9 cellular contexts compared by ENCODE assay signal in genomic region chr22:36757608-36758220, GRCh38. TPM values are rescaled to one million over a fixed set of nuclear protein-coding genes. Genes with fewer than 3 reads are reported as not detected.
DNase-seq lines count a peak whose midpoint lies in the region; ATAC-seq, FAIRE-seq and TF ChIP-seq lines count a peak whose summit lies in the region.
"Had no signal": no experiment of that assay in that cellular context is flagged by ENCODE, and none has a peak within 500 bp of the region (broad histone marks: within the 10 kb centered on the region; RNA-seq: fewer than 3 reads in every experiment).

No MANE protein-coding gene starts in this region.

- H3K4me3 Mint-ChIP-seq in activated CD4-positive, alpha-beta memory T cell treated with anti-CD3 and anti-CD28 coated beads, Interleukin-2, amount 10 ng/mL, durations not matched to agents 7 days and 5 days = no peak overlapping the region

- no peak overlapping the region for H3K27ac Mint-ChIP-seq in activated CD4-positive, alpha-beta memory T cell treated with anti-CD3 and anti-CD28 coated beads, Interleukin-2, amount 10 ng/mL, durations not matched to agents 7 days and 5 days

- no peaks in the 10 kb centered on the region for H3K36me3 Mint-ChIP-seq in activated CD4-positive, alpha-beta memory T cell treated with anti-CD3 and anti-CD28 coated beads, Interleukin-2, amount 10 ng/mL, durations not matched to agents 7 days and 5 days (ENCODE audit: low read depth)

- no peaks in the 10 kb centered on the region for H3K4me1 Mint-ChIP-seq in activated CD4-positive, alpha-beta memory T cell treated with anti-CD3 and anti-CD28 coated beads, Interleukin-2, amount 10 ng/mL, durations not matched to agents 7 days and 5 days

- CTCF ChIA-PET in activated CD4-positive, alpha-beta memory T cell treated with anti-CD3 and anti-CD28 coated beads, Interleukin-2, amount 10 ng/mL, durations not matched to agents 7 days and 5 days (lab: Charles Lee) = interaction anchor here (0.6 to 4.2 kb wide), 15 partner anchors 11 to 222 kb away, joined by 3 to 44 read pairs (median 5); partner anchors contain the start of gene IFT27

- POLR2A ChIA-PET in activated CD4-positive, alpha-beta memory T cell treated with anti-CD3 and anti-CD28 coated beads, Interleukin-2, amount 10 ng/mL, durations not matched to agents 7 days and 5 days (lab: Charles Lee) = no interaction called here

- no peak for TF ChIP-seq POLR2A in GM12891 (IDR thresholded peaks at IDR 0.05; ENCODE audit: low read depth, low read length)

- H3K27me3 Mint-ChIP-seq in activated CD4-positive, alpha-beta memory T cell treated with anti-CD3 and anti-CD28 coated beads, Interleukin-2, amount 10 ng/mL, durations not matched to agents 7 days and 5 days = peaks cover 12% of the 10 kb centered on the region

- FAIRE-seq in GM12891 (lab: Jason Lieb, UNC) = peak; percentile 87

- ATAC-seq in HG03520 (IDR thresholded peaks at IDR 0.05; ENCODE audit: unreplicated experiment) = no peak

- DNase-seq in A172 (ENCODE audit: low spot score) = peak; percentile 40
- peak; percentile 83 for DNase-seq in GM12891 (ENCODE audit: insufficient read length, low spot score)
- peak; percentile 19 for DNase-seq in NCI-H526 treated with DMSO at 0.1 percent for 48 hours (lab: John Stamatoyannopoulos, UW)
- DNase-seq in activated CD4-positive, alpha-beta memory T cell treated with anti-CD3 and anti-CD28 coated beads, Interleukin-2, amount 10 ng/mL, durations not matched to agents 7 days and 5 days = peak; percentile 81
- DNase-seq in effector CD8-positive, alpha-beta T cell (lab: John Stamatoyannopoulos, UW) = peak; percentile 47
- DNase-seq in midbrain (lab: John Stamatoyannopoulos, UW) = peak; percentile 63
- peak; percentile 43 to 58 for DNase-seq in stimulated activated CD8-positive, alpha-beta memory T cell treated with anti-CD3 and anti-CD28 coated beads, Interleukin-4, amount 100 ng/mL, for 1 hour (ENCODE audit: low read depth in 2 of 2, low spot score in 1 of 2)

- H3K9me3 Mint-ChIP-seq in activated CD4-positive, alpha-beta memory T cell treated with anti-CD3 and anti-CD28 coated beads, Interleukin-2, amount 10 ng/mL, durations not matched to agents 7 days and 5 days = no peaks in the 10 kb centered on the region

TF ChIP-seq in GM12891, 5 proteins besides CTCF, POLR2A, EP300 and RAD21:
- no peak for TF ChIP-seq SPI1 (IDR thresholded peaks at IDR 0.05; ENCODE audit: low read depth, low read length)
- no peak for TF ChIP-seq TAF1 (IDR thresholded peaks at IDR 0.05; ENCODE audit: low read depth, low read length)
- no peak for TF ChIP-seq POLR2AphosphoS5 (IDR thresholded peaks at IDR 0.05; ENCODE audit: low read depth, low read length)
- no peak for TF ChIP-seq PAX5 (IDR thresholded peaks at IDR 0.05; ENCODE audit: insufficient read depth, low read length, severe bottlenecking)
- TF ChIP-seq POU2F2 (IDR thresholded peaks at IDR 0.05; ENCODE audit: low read depth, low read length) = no peak

RNA-seq across cellular contexts. Expression of gene IFT27, which starts 18.2 kb away (rescaled TPM):
- total RNA-seq in A172 (2014; rRNA removed; shearing (Covaris generic)) = 12.5 and 14.2 TPM in 2 replicates
- polyA plus RNA-seq in GM12891 (2012; ENCODE audit: low read depth, missing spikeins) = 16.6 TPM
- total RNA-seq in activated CD4-positive, alpha-beta memory T cell treated with anti-CD3 and anti-CD28 coated beads, Interleukin-2, amount 10 ng/mL, durations not matched to agents 7 days and 5 days = 10 to 100 TPM; 28.3 to 29.5 TPM

RNA-seq across cellular contexts. Expression of gene CACNG2, which starts 54.2 kb away (rescaled TPM):
- 0.24 TPM in 1 of 2 replicates, not detected in the other for total RNA-seq in A172 (2014; rRNA removed; shearing (Covaris generic))
- not detected for polyA plus RNA-seq in GM12891 (2012; ENCODE audit: low read depth, missing spikeins)
- not detected for total RNA-seq in activated CD4-positive, alpha-beta memory T cell treated with anti-CD3 and anti-CD28 coated beads, Interleukin-2, amount 10 ng/mL, durations not matched to agents 7 days and 5 days
- total RNA-seq: skeletal muscle tissue had no signal

RNA-seq across cellular contexts. Expression of gene PVALB, which starts 59.1 kb away (rescaled TPM):
- total RNA-seq in A172 (2014; rRNA removed; shearing (Covaris generic)) = 1.2 TPM in 1 of 2 replicates, not detected in the other
- polyA plus RNA-seq in GM12891 (2012; ENCODE audit: low read depth, missing spikeins) = not detected
- not detected for total RNA-seq in activated CD4-positive, alpha-beta memory T cell treated with anti-CD3 and anti-CD28 coated beads, Interleukin-2, amount 10 ng/mL, durations not matched to agents 7 days and 5 days

Comparison
In these comparisons a context has a peak if more than half of its experiments do, and no peak if none do; other contexts are left out.
1. DNase-seq: peak in every context shown above with its lines; median percentile 83 in GM12891; 81 in activated CD4-positive, alpha-beta memory T cell treated with anti-CD3 and anti-CD28 coated beads, Interleukin-2, amount 10 ng/mL, durations not matched to agents 7 days and 5 days; 63 in midbrain; 50 in stimulated activated CD8-positive, alpha-beta memory T cell treated with anti-CD3 and anti-CD28 coated beads, Interleukin-4, amount 100 ng/mL, for 1 hour; 47 in effector CD8-positive, alpha-beta T cell; 40 in A172; 19 in NCI-H526 treated with DMSO at 0.1 percent for 48 hours.